ENCODE assay signal across 11 cellular contexts in genomic region chr6:165616116-165616515, GRCh38. TPM values are rescaled to one million over a fixed set of nuclear protein-coding genes. Genes with fewer than 3 reads are reported as not detected.
A peak's percentile ranks its signal among the peaks of the same experiment; 100 is the strongest.
DNase-seq lines count a peak whose midpoint lies in the region; ATAC-seq and TF ChIP-seq lines count a peak whose summit lies in the region.
"Had no signal": no experiment of that assay in that cellular context is flagged by ENCODE, and none has a peak within 500 bp of the region (broad histone marks: within the 10 kb centered on the region; RNA-seq: fewer than 3 reads in every experiment).

No MANE protein-coding gene starts in this region.

- H3K36me3 ChIP-seq in brain microvascular endothelial cell (replicated peaks) (no peaks in the 10 kb centered on the region), skeletal muscle satellite cell (ENCODE audit: insufficient read depth, low read length) (no peaks in the 10 kb centered on the region)

- DNase-seq in brain microvascular endothelial cell (peak; percentile 76), hepatic stellate cell (ENCODE audit: low spot score) (peak; percentile 82), occipital lobe (lab: John Stamatoyannopoulos, UW) (no peak)
- DNase-seq in activated CD8-positive, alpha-beta memory T cell treated with anti-CD3 and anti-CD28 coated beads, Interleukin-2, amount 50 U/mL, for 4 hours: no peak
- DNase-seq: activated T-cell treated with anti-CD3 and anti-CD28 coated beads for 4 hours, foreskin keratinocyte, NCI-H2081 treated with DMSO at 0.1 percent for 48 hours had no signal

- peaks cover 9% of the 10 kb centered on the region for H3K4me1 ChIP-seq in skeletal muscle satellite cell (ENCODE audit: control insufficient read depth, insufficient read depth, low read length)
- H3K4me1 ChIP-seq: foreskin keratinocyte had no signal

- peak overlapping the region; percentile 9 for H3K4me3 ChIP-seq in brain microvascular endothelial cell (ENCODE audit: low read depth, low read length)
- H3K4me3 ChIP-seq in skeletal muscle satellite cell (ENCODE audit: low read length): peak overlapping the region; percentile 62

- no peaks in the 10 kb centered on the region for H3K9me3 ChIP-seq in skeletal muscle satellite cell (replicated peaks; ENCODE audit: low read length)

- peak overlapping the region; percentile 84 for H3K9ac ChIP-seq in skeletal muscle satellite cell (ENCODE audit: low read depth, low read length)

- peak overlapping the region; percentile 80 for H3K27ac ChIP-seq in brain microvascular endothelial cell
- H3K27ac ChIP-seq: foreskin keratinocyte had no signal

- TF ChIP-seq CTCF in brain microvascular endothelial cell (IDR thresholded peaks at IDR 0.05; ENCODE audit: low read depth, low read length, missing control alignments): no peak

- peak overlapping the region; percentile 85 for H3K4me2 ChIP-seq in skeletal muscle satellite cell (ENCODE audit: low read length)

- in situ Hi-C loops in brain microvascular endothelial cell (cut with HindIII; ENCODE audit: low pct_ligation_motif_present, low sequenced_read_pairs): no loop called here

- ATAC-seq in GM21723 (IDR thresholded peaks at IDR 0.05; ENCODE audit: unreplicated experiment) (peak; percentile 20), HG02678 (IDR thresholded peaks at IDR 0.05; ENCODE audit: unreplicated experiment) (no peak), GM21619 (IDR thresholded peaks at IDR 0.05; ENCODE audit: unreplicated experiment) (no peak)
- ATAC-seq: foreskin keratinocyte had no signal

- H3K27me3 ChIP-seq in brain microvascular endothelial cell (replicated peaks) (no peaks in the 10 kb centered on the region), skeletal muscle satellite cell (ENCODE audit: control insufficient read depth, insufficient read depth, low read length) (no peaks in the 10 kb centered on the region)
- H3K27me3 ChIP-seq: foreskin keratinocyte had no signal

RNA-seq across cellular contexts. Expression of gene PDE10A, which starts 46.9 kb away (rescaled TPM):
- total RNA-seq in skeletal muscle satellite cell (2012; rRNA removed): 0.76 and 1.3 TPM in 2 replicates
- total RNA-seq in occipital lobe: 62.7 TPM
- total RNA-seq: foreskin keratinocyte had no signal

Comparison
In these comparisons a context has a peak if more than half of its experiments do, and no peak if none do; other contexts are left out.
1. DNase-seq: peak in brain microvascular endothelial cell (single experiment) and hepatic stellate cell (single experiment); none in activated CD8-positive, alpha-beta memory T cell treated with anti-CD3 and anti-CD28 coated beads, Interleukin-2, amount 50 U/mL, for 4 hours (single experiment) and occipital lobe (single experiment).